17 cellular contexts compared by ENCODE assay signal in the genomic region with DNA sequence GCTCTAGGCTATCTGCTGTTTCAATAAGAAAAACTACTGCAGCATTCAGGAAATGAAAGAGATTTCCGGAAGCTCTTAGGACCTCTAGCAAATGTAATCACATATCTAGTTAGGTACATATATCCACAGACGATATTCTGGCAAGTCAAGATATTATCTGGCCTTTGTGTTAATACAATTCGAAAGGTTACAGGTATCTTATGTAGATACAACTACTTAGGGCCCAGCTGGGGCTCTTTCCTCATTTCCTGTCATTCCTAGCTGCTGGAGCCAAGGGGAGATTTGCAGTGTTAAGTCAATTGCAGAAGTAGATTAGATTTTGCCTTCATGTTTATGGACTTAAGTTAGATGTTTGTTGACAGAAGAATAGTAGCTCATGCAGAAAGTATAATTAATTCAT.
"Had no signal": no experiment of that assay in that cellular context is flagged by ENCODE, and none has a peak within 500 bp of the region (broad histone marks: within the 10 kb centered on the region; RNA-seq: fewer than 3 reads in every experiment).

No MANE protein-coding gene starts in this region.

- ATAC-seq: activated CD8-positive, alpha-beta T cell treated with anti-CD3 and anti-CD28 coated beads for 36 hours; activated T-cell treated with anti-CD3 and anti-CD28 coated beads, Interleukin-2, amount 50 U/mL, for 4 hours; effector memory CD8-positive, alpha-beta T cell; gastrocnemius medialis; left lung; sciatic nerve; T-helper 17 cell had no signal

- H3K27me3 Mint-ChIP-seq: dendritic cell treated with granulocyte-macrophage colony-stimulating factor and Interleukin-4, amounts not matched to agents 40 ng/mL and 50 ng/mL, for 4 days; effector memory CD8-positive, alpha-beta T cell; T-helper 17 cell had no signal

- H3K27ac Mint-ChIP-seq: activated CD8-positive, alpha-beta T cell treated with anti-CD3 and anti-CD28 coated beads for 36 hours; dendritic cell treated with granulocyte-macrophage colony-stimulating factor and Interleukin-4, amounts not matched to agents 40 ng/mL and 50 ng/mL, for 4 days; effector memory CD8-positive, alpha-beta T cell; T-helper 17 cell had no signal

- H3K9me3 Mint-ChIP-seq: activated CD8-positive, alpha-beta T cell treated with anti-CD3 and anti-CD28 coated beads for 36 hours; activated T-cell treated with anti-CD3 and anti-CD28 coated beads, Interleukin-2, amount 50 U/mL, for 4 hours; dendritic cell treated with granulocyte-macrophage colony-stimulating factor and Interleukin-4, amounts not matched to agents 40 ng/mL and 50 ng/mL, for 4 days had no signal

- H3K4me3 ChIP-seq: gastrocnemius medialis, heart left ventricle, left lung, spleen had no signal

- H3K27me3 ChIP-seq: gastrocnemius medialis, heart left ventricle, left lung, spleen had no signal

- DNase-seq: activated CD4-positive, alpha-beta T cell treated with anti-CD3 and anti-CD28 coated beads for 4 hours; activated CD8-positive, alpha-beta T cell treated with anti-CD3 and anti-CD28 coated beads for 36 hours; activated effector memory CD4-positive, alpha-beta T cell treated with Interleukin-2 at 50 U/mL for 16 hours; activated naive CD4-positive, alpha-beta T cell treated with anti-CD3 and anti-CD28 coated beads, Interleukin-2, amount 50 U/mL, for 16 hours; activated T-cell treated with anti-CD3 and anti-CD28 coated beads, Interleukin-2, amount 50 U/mL, for 4 hours; effector memory CD8-positive, alpha-beta T cell; erythroblast; gastrocnemius medialis; heart left ventricle; left lung; spleen; T-helper 17 cell; WERI-Rb-1 had no signal

- H3K36me3 ChIP-seq: gastrocnemius medialis, heart left ventricle, left lung, spleen, WERI-Rb-1 had no signal

- H3K4me3 Mint-ChIP-seq: activated CD8-positive, alpha-beta T cell treated with anti-CD3 and anti-CD28 coated beads for 36 hours; activated T-cell treated with anti-CD3 and anti-CD28 coated beads, Interleukin-2, amount 50 U/mL, for 4 hours; dendritic cell treated with granulocyte-macrophage colony-stimulating factor and Interleukin-4, amounts not matched to agents 40 ng/mL and 50 ng/mL, for 4 days; effector memory CD8-positive, alpha-beta T cell; T-helper 17 cell had no signal

- H3K9me3 ChIP-seq: gastrocnemius medialis, heart left ventricle, left lung, spleen had no signal

- H3K4me1 Mint-ChIP-seq: T-helper 17 cell had no signal

- FAIRE-seq: astrocyte, bronchial epithelial cell had no signal

- H3K27ac ChIP-seq: gastrocnemius medialis, heart left ventricle, left lung, WERI-Rb-1 had no signal
